8 cellular contexts compared by ENCODE assay signal in genomic region chr18:79625195-79625923, GRCh38. TPM values are rescaled to one million over a fixed set of nuclear protein-coding genes. Genes with fewer than 3 reads are reported as not detected.
DNase-seq lines count a peak whose midpoint lies in the region; ATAC-seq and TF ChIP-seq lines count a peak whose summit lies in the region.

No MANE protein-coding gene starts in this region.

- no peaks in the 10 kb centered on the region for H3K27me3 ChIP-seq in body of pancreas

- CTCF ChIA-PET in activated naive CD4-positive, alpha-beta T cell treated with anti-CD3 and anti-CD28 coated beads for 36 hours (lab: Charles Lee), result interaction anchor here (1.0 to 1.3 kb wide), 3 partner anchors 10 to 246 kb away, joined by 3 to 4 read pairs (median 3); no protein-coding TSS in a partner anchor

- no peak for TF ChIP-seq POLR2A in body of pancreas (IDR thresholded peaks at IDR 0.05)

- H3K4me3 ChIP-seq in body of pancreas, result no peak overlapping the region

- no peaks in the 10 kb centered on the region for H3K9me3 ChIP-seq in body of pancreas

- H3K36me3 ChIP-seq in body of pancreas (replicated peaks in 1 of 2; ENCODE audit: insufficient read depth in 1 of 2, low read depth in 2 of 2), result no peaks in the 10 kb centered on the region

- no peak for TF ChIP-seq CTCF in body of pancreas (IDR thresholded peaks at IDR 0.05)

- intact Hi-C loops in activated naive CD4-positive, alpha-beta T cell treated with anti-CD3 and anti-CD28 coated beads for 36 hours (cut with micrococcal nuclease), result no loop called here
- intact Hi-C loops in body of pancreas (cut with DNase I), result no loop called here

- H3K27me3 Mint-ChIP-seq in activated naive CD4-positive, alpha-beta T cell treated with anti-CD3 and anti-CD28 coated beads for 36 hours (ENCODE audit: low read depth), result peaks cover 7% of the 10 kb centered on the region
- H3K27me3 Mint-ChIP-seq in stimulated activated naive B cell treated with anti-CD40 and anti-IgM and Interleukin-4, amounts not matched to agents 10 μg/mL and 1 μg/mL and 100 μg/mL, for 72 hours, result no peaks in the 10 kb centered on the region
- H3K27me3 Mint-ChIP-seq in activated T-cell treated with anti-CD3 and anti-CD28 coated beads, Interleukin-2, amount 50 U/mL, for 24 hours, result peaks cover 18% of the 10 kb centered on the region

- H3K27ac ChIP-seq in body of pancreas, result peak overlapping the region in 1 of 4 donors; percentile 32

- no peak for ATAC-seq in activated naive CD4-positive, alpha-beta T cell treated with anti-CD3 and anti-CD28 coated beads, Interleukin-2, amount 50 U/mL, for 72 hours
- ATAC-seq in HG03139 (IDR thresholded peaks at IDR 0.05; ENCODE audit: unreplicated experiment) (peak; percentile 79), body of pancreas (no peak)
- ATAC-seq in stimulated activated naive B cell treated with anti-CD40 and anti-IgM and Interleukin-4, amounts not matched to agents 10 μg/mL and 1 μg/mL and 100 μg/mL, for 72 hours (replicated peaks), result peak; percentile 95 to 96

- WGBS in body of pancreas, 2 donors, result 35 to 52% methylated on average over 17 of the region's 17 CpGs

- no peak overlapping the region for H3K27ac Mint-ChIP-seq in activated naive CD4-positive, alpha-beta T cell treated with anti-CD3 and anti-CD28 coated beads for 36 hours
- no peak overlapping the region for H3K27ac Mint-ChIP-seq in activated naive CD4-positive, alpha-beta T cell treated with anti-CD3 and anti-CD28 coated beads, Interleukin-2, amount 50 U/mL, for 72 hours
- H3K27ac Mint-ChIP-seq in stimulated activated naive B cell treated with anti-CD40 and anti-IgM and Interleukin-4, amounts not matched to agents 10 μg/mL and 1 μg/mL and 100 μg/mL, for 72 hours, result peak overlapping the region; percentile 98
- H3K27ac Mint-ChIP-seq in activated T-cell treated with anti-CD3 and anti-CD28 coated beads, Interleukin-2, amount 50 U/mL, for 24 hours, result no peak overlapping the region

- peak; percentile 37 for DNase-seq in activated naive CD4-positive, alpha-beta T cell treated with anti-CD3 and anti-CD28 coated beads for 36 hours
- DNase-seq in activated naive CD4-positive, alpha-beta T cell treated with anti-CD3 and anti-CD28 coated beads, Interleukin-2, amount 50 U/mL, for 72 hours (ENCODE audit: low spot score in 2 of 2), result no peak
- DNase-seq in body of pancreas (peak in 3 of 4 donors; percentile 5 to 21 (median 6)), GOT3 (lab: John Stamatoyannopoulos, UW) (no peak)
- DNase-seq in stimulated activated naive B cell treated with anti-CD40 and anti-IgM and Interleukin-4, amounts not matched to agents 10 μg/mL and 1 μg/mL and 100 μg/mL, for 72 hours, result peak; percentile 66
- no peak for DNase-seq in activated naive CD4-positive, alpha-beta T cell treated with anti-CD3 and anti-CD28 coated beads, Interleukin-2, amount 50 U/mL, for 16 hours
- no peak for DNase-seq in activated T-cell treated with anti-CD3 and anti-CD28 coated beads, Interleukin-2, amount 50 U/mL, for 24 hours

- H3K4me1 ChIP-seq in body of pancreas, result no peaks in the 10 kb centered on the region

- H3K9me3 Mint-ChIP-seq in activated naive CD4-positive, alpha-beta T cell treated with anti-CD3 and anti-CD28 coated beads for 36 hours, result no peaks in the 10 kb centered on the region
- H3K9me3 Mint-ChIP-seq in activated naive CD4-positive, alpha-beta T cell treated with anti-CD3 and anti-CD28 coated beads, Interleukin-2, amount 50 U/mL, for 72 hours, result no peaks in the 10 kb centered on the region
- H3K9me3 Mint-ChIP-seq in stimulated activated naive B cell treated with anti-CD40 and anti-IgM and Interleukin-4, amounts not matched to agents 10 μg/mL and 1 μg/mL and 100 μg/mL, for 72 hours, result peaks cover 0 to 5% of the 10 kb centered on the region in 2 donors
- H3K9me3 Mint-ChIP-seq in activated T-cell treated with anti-CD3 and anti-CD28 coated beads, Interleukin-2, amount 50 U/mL, for 24 hours, result no peaks in the 10 kb centered on the region

- H3K36me3 Mint-ChIP-seq in activated naive CD4-positive, alpha-beta T cell treated with anti-CD3 and anti-CD28 coated beads for 36 hours (ENCODE audit: low read depth), result no peaks in the 10 kb centered on the region
- H3K36me3 Mint-ChIP-seq in activated naive CD4-positive, alpha-beta T cell treated with anti-CD3 and anti-CD28 coated beads, Interleukin-2, amount 50 U/mL, for 72 hours, result no peaks in the 10 kb centered on the region
- H3K36me3 Mint-ChIP-seq in stimulated activated naive B cell treated with anti-CD40 and anti-IgM and Interleukin-4, amounts not matched to agents 10 μg/mL and 1 μg/mL and 100 μg/mL, for 72 hours, result peaks cover 2 to 6% of the 10 kb centered on the region in 2 donors
- H3K36me3 Mint-ChIP-seq in activated T-cell treated with anti-CD3 and anti-CD28 coated beads, Interleukin-2, amount 50 U/mL, for 24 hours (ENCODE audit: low read depth), result no peaks in the 10 kb centered on the region

- H3K4me3 Mint-ChIP-seq in activated naive CD4-positive, alpha-beta T cell treated with anti-CD3 and anti-CD28 coated beads for 36 hours, result no peak overlapping the region
- H3K4me3 Mint-ChIP-seq in stimulated activated naive B cell treated with anti-CD40 and anti-IgM and Interleukin-4, amounts not matched to agents 10 μg/mL and 1 μg/mL and 100 μg/mL, for 72 hours, result peak overlapping the region; percentile 68 to 78
- no peak overlapping the region for H3K4me3 Mint-ChIP-seq in activated T-cell treated with anti-CD3 and anti-CD28 coated beads, Interleukin-2, amount 50 U/mL, for 24 hours

- peaks cover 6% of the 10 kb centered on the region for H3K4me1 Mint-ChIP-seq in activated naive CD4-positive, alpha-beta T cell treated with anti-CD3 and anti-CD28 coated beads for 36 hours (ENCODE audit: low read depth)
- peaks cover 33 to 78% of the 10 kb centered on the region in 2 donors for H3K4me1 Mint-ChIP-seq in stimulated activated naive B cell treated with anti-CD40 and anti-IgM and Interleukin-4, amounts not matched to agents 10 μg/mL and 1 μg/mL and 100 μg/mL, for 72 hours
- peaks cover 7% of the 10 kb centered on the region for H3K4me1 Mint-ChIP-seq in activated T-cell treated with anti-CD3 and anti-CD28 coated beads, Interleukin-2, amount 50 U/mL, for 24 hours (ENCODE audit: low read depth)

RNA-seq across cellular contexts. Expression of gene CTDP1, which starts 54.2 kb away (rescaled TPM):
- 10 to 100 TPM; 28.0 to 29.1 TPM for total RNA-seq in activated naive CD4-positive, alpha-beta T cell treated with anti-CD3 and anti-CD28 coated beads for 36 hours
- 10 to 100 TPM; 37.5 to 81.4 TPM for total RNA-seq in activated naive CD4-positive, alpha-beta T cell treated with anti-CD3 and anti-CD28 coated beads, Interleukin-2, amount 50 U/mL, for 72 hours
- total RNA-seq in body of pancreas, result 10 to 100 TPM in 1 of 2 donors, 1 to 10 TPM in 1; 8.8 to 21.8 TPM

Comparison
In these comparisons a context has a peak if more than half of its experiments do, and no peak if none do; other contexts are left out.
1. DNase-seq: peak in activated naive CD4-positive, alpha-beta T cell treated with anti-CD3 and anti-CD28 coated beads for 36 hours (single experiment), body of pancreas (3 of 4) and stimulated activated naive B cell treated with anti-CD40 and anti-IgM and Interleukin-4, amounts not matched to agents 10 μg/mL and 1 μg/mL and 100 μg/mL, for 72 hours (single experiment); none in activated naive CD4-positive, alpha-beta T cell treated with anti-CD3 and anti-CD28 coated beads, Interleukin-2, amount 50 U/mL, for 72 hours (0 of 2), activated naive CD4-positive, alpha-beta T cell treated with anti-CD3 and anti-CD28 coated beads, Interleukin-2, amount 50 U/mL, for 16 hours (single experiment), activated T-cell treated with anti-CD3 and anti-CD28 coated beads, Interleukin-2, amount 50 U/mL, for 24 hours (single experiment) and GOT3 (single experiment).
2. H3K4me3 Mint-ChIP-seq: peak in stimulated activated naive B cell treated with anti-CD40 and anti-IgM and Interleukin-4, amounts not matched to agents 10 μg/mL and 1 μg/mL and 100 μg/mL, for 72 hours (2 of 2); none in activated naive CD4-positive, alpha-beta T cell treated with anti-CD3 and anti-CD28 coated beads for 36 hours (single experiment) and activated T-cell treated with anti-CD3 and anti-CD28 coated beads, Interleukin-2, amount 50 U/mL, for 24 hours (single experiment).
3. ATAC-seq: peak in HG03139 (single experiment) and stimulated activated naive B cell treated with anti-CD40 and anti-IgM and Interleukin-4, amounts not matched to agents 10 μg/mL and 1 μg/mL and 100 μg/mL, for 72 hours (2 of 2); none in activated naive CD4-positive, alpha-beta T cell treated with anti-CD3 and anti-CD28 coated beads, Interleukin-2, amount 50 U/mL, for 72 hours (0 of 2) and body of pancreas (single experiment).